Comparison of ENCODE assay signal across 8 cellular contexts in the genomic region with DNA sequence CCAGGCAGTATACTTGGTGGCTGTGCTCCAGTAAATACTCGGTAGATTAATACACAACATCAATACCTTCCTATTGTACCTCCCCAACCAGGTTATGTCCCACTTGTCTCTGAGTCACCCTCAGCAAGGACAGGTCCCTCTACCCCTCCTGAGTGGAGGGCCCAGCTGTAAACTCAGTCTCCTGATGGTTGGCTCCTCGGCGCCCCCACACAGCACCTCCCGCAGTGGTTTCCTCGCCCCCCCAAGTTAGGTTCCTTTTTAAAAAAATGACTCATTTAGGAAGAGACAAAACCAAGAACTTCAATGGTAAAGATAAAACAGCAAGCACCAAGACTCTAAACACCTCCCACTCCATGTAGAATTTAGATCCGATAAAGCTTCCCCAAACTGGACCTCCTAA.
DNase-seq lines count a peak whose midpoint lies in the region; ATAC-seq and TF ChIP-seq lines count a peak whose summit lies in the region.

No MANE protein-coding gene starts in this region.

- H3K4me2 ChIP-seq in mammary epithelial cell (ENCODE audit: insufficient read depth, low read depth, low read length), result no peak overlapping the region

- 86% methylated on average over 6 of the region's 6 CpGs for WGBS in mammary epithelial cell (ENCODE audit: low coverage, missing lambda C conversion rate)
- 78 to 92% methylated on average over 6 of the region's 6 CpGs for WGBS in thyroid gland, 2 donors

- peaks cover 77% of the 10 kb centered on the region for H3K4me1 Mint-ChIP-seq in T-helper 1 cell treated with Interleukin-12 subunit alpha and Interleukin-12 subunit beta and Interleukin-4 antibody, amounts not matched to agents 30 μg/mL and 1 μg/mL, for 36 hours (ENCODE audit: low read depth)
- peaks cover 60% of the 10 kb centered on the region for H3K4me1 Mint-ChIP-seq in activated naive CD8-positive, alpha-beta T cell treated with anti-CD3 and anti-CD28 coated beads, Interleukin-2, amount 50 U/mL, for 24 hours

- H3K27ac ChIP-seq in mammary epithelial cell (ENCODE audit: insufficient read depth, low read depth, low read length), result no peak overlapping the region
- H3K27ac ChIP-seq in thyroid gland, result no peak overlapping the region

- H3K27me3 Mint-ChIP-seq in T-helper 1 cell treated with Interleukin-12 subunit alpha and Interleukin-12 subunit beta and Interleukin-4 antibody, amounts not matched to agents 30 μg/mL and 1 μg/mL, for 36 hours (ENCODE audit: low read depth), result no peaks in the 10 kb centered on the region
- no peaks in the 10 kb centered on the region for H3K27me3 Mint-ChIP-seq in activated naive CD8-positive, alpha-beta T cell treated with anti-CD3 and anti-CD28 coated beads, Interleukin-2, amount 50 U/mL, for 24 hours

- in situ Hi-C loops in mammary epithelial cell (cut with MboI; ENCODE audit: low sequenced_read_pairs in 2 of 2), result no loop called here

- no peak overlapping the region for H3K4me3 ChIP-seq in mammary epithelial cell (replicated peaks in 1 of 3; ENCODE audit: insufficient read depth in 1 of 3, low read depth in 2 of 3, low read length in 3 of 3)
- H3K4me3 ChIP-seq in thyroid gland (replicated peaks in 1 of 3), result no peak overlapping the region

- peaks cover 33% of the 10 kb centered on the region for H3K36me3 Mint-ChIP-seq in T-helper 1 cell treated with Interleukin-12 subunit alpha and Interleukin-12 subunit beta and Interleukin-4 antibody, amounts not matched to agents 30 μg/mL and 1 μg/mL, for 36 hours (ENCODE audit: low read depth)
- no peaks in the 10 kb centered on the region for H3K36me3 Mint-ChIP-seq in activated naive CD8-positive, alpha-beta T cell treated with anti-CD3 and anti-CD28 coated beads, Interleukin-2, amount 50 U/mL, for 24 hours (ENCODE audit: low read depth)

- no TSS peak for BruUV-seq in mammary epithelial cell (replicated peaks; lab: Mats Ljungman, UMichigan)

- H3K27me3 ChIP-seq in mammary epithelial cell (ENCODE audit: insufficient read depth, low read length) (no peaks in the 10 kb centered on the region), thyroid gland (no peaks in the 10 kb centered on the region)

- dilution Hi-C loops in mammary epithelial cell (cut with HindIII; ENCODE audit: low sequenced_read_pairs), result no loop called here

- H3K27ac Mint-ChIP-seq in T-helper 1 cell treated with Interleukin-12 subunit alpha and Interleukin-12 subunit beta and Interleukin-4 antibody, amounts not matched to agents 30 μg/mL and 1 μg/mL, for 36 hours, result peak overlapping the region; percentile 95
- peak overlapping the region; percentile 78 for H3K27ac Mint-ChIP-seq in activated naive CD8-positive, alpha-beta T cell treated with anti-CD3 and anti-CD28 coated beads, Interleukin-2, amount 50 U/mL, for 24 hours

- TF ChIP-seq POLR2A in thyroid gland (IDR thresholded peaks at IDR 0.05), result no peak

- peak; percentile 92 for ATAC-seq in activated naive CD8-positive, alpha-beta T cell treated with anti-CD3 and anti-CD28 coated beads, Interleukin-2, amount 50 U/mL, for 24 hours
- no peak for ATAC-seq in GM19467 (IDR thresholded peaks at IDR 0.05; ENCODE audit: unreplicated experiment)
- no peak for ATAC-seq in HG03139 (IDR thresholded peaks at IDR 0.05; ENCODE audit: unreplicated experiment)

- intact Hi-C loops in mammary epithelial cell (cut with micrococcal nuclease), result no loop called here
- intact Hi-C loops in thyroid gland (cut with DNase I), result no loop called here

- DNase-seq in GM20000 (ENCODE audit: low spot score) (peak; percentile 55), mammary epithelial cell (no peak), thyroid gland (no peak)
- peak; percentile 68 for DNase-seq in activated naive CD8-positive, alpha-beta T cell treated with anti-CD3 and anti-CD28 coated beads, Interleukin-2, amount 50 U/mL, for 24 hours
- peak; percentile 55 to 75 for DNase-seq in stimulated activated CD8-positive, alpha-beta memory T cell treated with anti-CD3 and anti-CD28 coated beads, Interleukin-15, amount 100 ng/mL, for 4 hours (ENCODE audit: low read depth in 2 of 2)

- no peak overlapping the region for H2AFZ ChIP-seq in mammary epithelial cell (ENCODE audit: low read depth, low read length)

- H3K36me3 ChIP-seq in mammary epithelial cell (ENCODE audit: insufficient read depth, low read length) (no peaks in the 10 kb centered on the region), thyroid gland (no peaks in the 10 kb centered on the region)

- no peak for TF ChIP-seq CTCF in GM20000 (IDR thresholded peaks at IDR 0.05; ENCODE audit: extremely low read depth, missing control alignments)
- no peak for TF ChIP-seq CTCF in mammary epithelial cell (conservative IDR thresholded peaks at IDR 0.05 in 1 of 2, IDR thresholded peaks at IDR 0.05 in 1 of 2; ENCODE audit: extremely low read depth in 1 of 2, insufficient read depth in 1 of 2, low read depth in 1 of 2, low read length in 2 of 2)
- TF ChIP-seq CTCF in thyroid gland (IDR thresholded peaks at IDR 0.05), result no peak

- no peaks in the 10 kb centered on the region for H3K4me1 ChIP-seq in mammary epithelial cell (ENCODE audit: insufficient read depth, low read length)
- H3K4me1 ChIP-seq in thyroid gland, result peaks cover 37 to 56% of the 10 kb centered on the region in 2 donors

- no peaks in the 10 kb centered on the region for H3K9me3 Mint-ChIP-seq in T-helper 1 cell treated with Interleukin-12 subunit alpha and Interleukin-12 subunit beta and Interleukin-4 antibody, amounts not matched to agents 30 μg/mL and 1 μg/mL, for 36 hours
- H3K9me3 Mint-ChIP-seq in activated naive CD8-positive, alpha-beta T cell treated with anti-CD3 and anti-CD28 coated beads, Interleukin-2, amount 50 U/mL, for 24 hours, result no peaks in the 10 kb centered on the region

- no peaks in the 10 kb centered on the region for H3K79me2 ChIP-seq in mammary epithelial cell (ENCODE audit: insufficient read depth, low read length)

- CTCF ChIA-PET in mammary epithelial cell (lab: Charles Lee; ENCODE audit: low non-redundant PET), result no interaction called here

- H3K9me3 ChIP-seq in mammary epithelial cell (replicated peaks; ENCODE audit: insufficient read depth, low read length), result no peaks in the 10 kb centered on the region
- no peaks in the 10 kb centered on the region for H3K9me3 ChIP-seq in thyroid gland

- no peak overlapping the region for H3K9ac ChIP-seq in mammary epithelial cell (ENCODE audit: insufficient read depth, low read length)

- H4K20me1 ChIP-seq in mammary epithelial cell (ENCODE audit: insufficient read depth, low read length), result no peaks in the 10 kb centered on the region

- H3K4me3 Mint-ChIP-seq in T-helper 1 cell treated with Interleukin-12 subunit alpha and Interleukin-12 subunit beta and Interleukin-4 antibody, amounts not matched to agents 30 μg/mL and 1 μg/mL, for 36 hours, result peak overlapping the region; percentile 74
- peak overlapping the region; percentile 63 for H3K4me3 Mint-ChIP-seq in activated naive CD8-positive, alpha-beta T cell treated with anti-CD3 and anti-CD28 coated beads, Interleukin-2, amount 50 U/mL, for 24 hours

Comparison
In these comparisons a context has a peak if more than half of its experiments do, and no peak if none do; other contexts are left out.
1. DNase-seq: peak in GM20000 (single experiment), activated naive CD8-positive, alpha-beta T cell treated with anti-CD3 and anti-CD28 coated beads, Interleukin-2, amount 50 U/mL, for 24 hours (single experiment) and stimulated activated CD8-positive, alpha-beta memory T cell treated with anti-CD3 and anti-CD28 coated beads, Interleukin-15, amount 100 ng/mL, for 4 hours (2 of 2); none in mammary epithelial cell (single experiment) and thyroid gland (0 of 2).